23 cellular contexts compared by ENCODE assay signal in genomic region chr3:120460862-120461261, GRCh38. TPM values are rescaled to one million over a fixed set of nuclear protein-coding genes. Genes with fewer than 3 reads are reported as not detected.
A peak's percentile ranks its signal among the peaks of the same experiment; 100 is the strongest.
DNase-seq lines count a peak whose midpoint lies in the region; TF ChIP-seq lines count a peak whose summit lies in the region.
"Had no signal": no experiment of that assay in that cellular context is flagged by ENCODE, and none has a peak within 500 bp of the region (broad histone marks: within the 10 kb centered on the region; RNA-seq: fewer than 3 reads in every experiment).

No MANE protein-coding gene starts in this region.

- peaks cover 6% of the 10 kb centered on the region for H3K36me3 Mint-ChIP-seq in glutamatergic neuron (ENCODE audit: unreplicated experiment)
- H3K36me3 Mint-ChIP-seq: CD8-positive, alpha-beta memory T cell had no signal

- H3K4me3 ChIP-seq in esophagus squamous epithelium = no peak overlapping the region
- H3K4me3 ChIP-seq: BLaER1, GM12878, MG63, SJSA1 had no signal

- H3K27me3 Mint-ChIP-seq in glutamatergic neuron (ENCODE audit: unreplicated experiment) = peaks cover 3% of the 10 kb centered on the region

- peak; percentile 19 for DNase-seq in G401 (ENCODE audit: low spot score)
- peak; percentile 32 for DNase-seq in RPMI8226
- peak; percentile 58 for DNase-seq in inferior parietal cortex (ENCODE audit: extremely low spot score)
- peak; percentile 33 for DNase-seq in pons (ENCODE audit: low spot score)
- no peak for DNase-seq in glutamatergic neuron
- no peak for DNase-seq in esophagus squamous epithelium (lab: John Stamatoyannopoulos, UW)
- no peak for DNase-seq in EL
- DNase-seq in NCI-H146 (lab: John Stamatoyannopoulos, UW) = no peak
- DNase-seq: 8988T; CD8-positive, alpha-beta memory T cell; DMS79 treated with DMSO at 0.1 percent for 48 hours; GDM1; GOT3; KG1; MG63; NCI-H1092 treated with DMSO at 0.1 percent for 48 hours; NCI-H1694 treated with DMSO at 0.1 percent for 48 hours; NCI-H446 treated with DMSO at 0.1 percent for 48 hours; NK-92 treated with Interleukin-12 subunit alpha and Interleukin-12 subunit beta, amount 100 ng/mL, for 24 hours had no signal

- TF ChIP-seq CTCF in glutamatergic neuron (IDR thresholded peaks at IDR 0.05; ENCODE audit: partially characterized antibody, unreplicated experiment) (no peak), esophagus squamous epithelium (IDR thresholded peaks at IDR 0.05) (no peak)

- H3K4me1 Mint-ChIP-seq in glutamatergic neuron (ENCODE audit: low read depth, unreplicated experiment) = peaks cover 7% of the 10 kb centered on the region
- H3K4me1 Mint-ChIP-seq: CD8-positive, alpha-beta memory T cell had no signal

- WGBS in esophagus squamous epithelium, 2 donors = 76 to 82% methylated on average over 9 of the region's 9 CpGs

- no peak overlapping the region for H3K27ac Mint-ChIP-seq in glutamatergic neuron (ENCODE audit: unreplicated experiment)

- no peaks in the 10 kb centered on the region for H3K27me3 ChIP-seq in esophagus squamous epithelium
- H3K27me3 ChIP-seq: BLaER1, MG63, SJSA1 had no signal

- no peak for TF ChIP-seq POLR2A in esophagus squamous epithelium (IDR thresholded peaks at IDR 0.05)

- no peak overlapping the region for H3K4me3 Mint-ChIP-seq in glutamatergic neuron (ENCODE audit: unreplicated experiment)
- H3K4me3 Mint-ChIP-seq: CD8-positive, alpha-beta memory T cell had no signal

- no peaks in the 10 kb centered on the region for H3K4me1 ChIP-seq in esophagus squamous epithelium

- in situ Hi-C loops in G401 (cut with HindIII; ENCODE audit: low sequenced_read_pairs) = no loop called here

- peaks cover 1% of the 10 kb centered on the region for H3K9me3 Mint-ChIP-seq in glutamatergic neuron (ENCODE audit: unreplicated experiment)
- H3K9me3 Mint-ChIP-seq: CD8-positive, alpha-beta memory T cell had no signal

- H3K9me3 ChIP-seq in esophagus squamous epithelium = no peaks in the 10 kb centered on the region
- H3K9me3 ChIP-seq: BLaER1, MG63, SJSA1 had no signal

- intact Hi-C loops in esophagus squamous epithelium (cut with DNase I) = no loop called here

- no peak overlapping the region for H3K27ac ChIP-seq in esophagus squamous epithelium
- H3K27ac ChIP-seq: BLaER1, RWPE1 had no signal

- no peaks in the 10 kb centered on the region for H3K36me3 ChIP-seq in esophagus squamous epithelium
- H3K36me3 ChIP-seq: BLaER1, MG63 had no signal

RNA-seq across cellular contexts. Expression of gene FSTL1, which starts 10.1 kb away (rescaled TPM):
- total RNA-seq in G401 (2014; rRNA removed; shearing (Covaris generic)) = 117 and 179 TPM in 2 replicates
- total RNA-seq in glutamatergic neuron (ENCODE audit: unreplicated experiment) = 206 TPM
- 100 to 1,000 TPM in 2 of 4 donors, 10 to 100 TPM in 1, 1 to 10 TPM in 1; 9.4 to 258 (median 70.7) TPM for total RNA-seq in esophagus squamous epithelium

Comparison
In these comparisons a context has a peak if more than half of its experiments do, and no peak if none do; other contexts are left out.
1. DNase-seq: peak in G401 (single experiment), RPMI8226 (single experiment), inferior parietal cortex (single experiment) and pons (single experiment); none in glutamatergic neuron (single experiment), esophagus squamous epithelium (single experiment), EL (single experiment) and NCI-H146 (single experiment).